Comparison of ENCODE assay signal across 8 cellular contexts in genomic region chr17:35808240-35808961, GRCh38. TPM values are rescaled to one million over a fixed set of nuclear protein-coding genes. Genes with fewer than 3 reads are reported as not detected.
A peak's percentile ranks its signal among the peaks of the same experiment; 100 is the strongest.
DNase-seq lines count a peak whose midpoint lies in the region; ATAC-seq and TF ChIP-seq lines count a peak whose summit lies in the region.

No MANE protein-coding gene starts in this region.

- TF ChIP-seq CTCF in heart left ventricle (IDR thresholded peaks at IDR 0.05), result no peak
- no peak for TF ChIP-seq CTCF in adrenal gland (IDR thresholded peaks at IDR 0.05)
- TF ChIP-seq CTCF in right lobe of liver (IDR thresholded peaks at IDR 0.05), result no peak
- TF ChIP-seq CTCF in upper lobe of right lung (IDR thresholded peaks at IDR 0.05), result no peak

- H3K4me1 ChIP-seq in heart left ventricle (peaks cover 0 to 49% (median 29%) of the 10 kb centered on the region in 12 donors), adrenal gland (replicated peaks in 1 of 2) (peaks cover 14 to 24% of the 10 kb centered on the region in 2 donors), right lobe of liver (peaks cover 0 to 23% (median 8%) of the 10 kb centered on the region in 4 donors), upper lobe of right lung (peaks cover 45% of the 10 kb centered on the region)

- H3K9me3 ChIP-seq in heart left ventricle (no peaks in the 10 kb centered on the region), adrenal gland (replicated peaks in 1 of 3) (no peaks in the 10 kb centered on the region), right lobe of liver (no peaks in the 10 kb centered on the region), upper lobe of right lung (no peaks in the 10 kb centered on the region)

- 29 to 34% (median 31%) methylated on average over 19 of the region's 19 CpGs for WGBS in heart left ventricle, 4 donors
- WGBS in adrenal gland, 4 donors, result 19 to 32% (median 23%) methylated on average over 19 of the region's 19 CpGs
- 20% methylated on average over 19 of the region's 19 CpGs for WGBS in right lobe of liver (ENCODE audit: insufficient coverage, low coverage, low lambda C conversion rate, missing lambda C conversion rate)

- TF ChIP-seq POLR2A in heart left ventricle (IDR thresholded peaks at IDR 0.05) (no peak), adrenal gland (IDR thresholded peaks at IDR 0.05) (no peak), right lobe of liver (IDR thresholded peaks at IDR 0.05) (no peak)

- H3K4me3 ChIP-seq in heart left ventricle, result peak overlapping the region in 11 of 12 donors; percentile 58 to 96 (median 84)
- peak overlapping the region in 2 of 4 donors; percentile 86 to 91 for H3K4me3 ChIP-seq in adrenal gland
- H3K4me3 ChIP-seq in right lobe of liver, result peak overlapping the region; percentile 81 to 91 (median 84)
- H3K4me3 ChIP-seq in upper lobe of right lung, result peak overlapping the region; percentile 77

- ATAC-seq in heart left ventricle (no peak), left ventricle myocardium superior (no peak), right lobe of liver (no peak), upper lobe of right lung (no peak), GM19324 (IDR thresholded peaks at IDR 0.05; ENCODE audit: low FRiP score, unreplicated experiment) (no peak)

- DNase-seq in heart left ventricle (no peak), left ventricle myocardium superior (no peak), adrenal gland (peak in 1 of 7 donors; percentile 36), right lobe of liver (no peak), upper lobe of right lung (no peak), NCI-H146 treated with DMSO at 0.1 percent for 48 hours (lab: John Stamatoyannopoulos, UW; ENCODE audit: unreplicated experiment) (no peak)
- DNase-seq in effector CD8-positive, alpha-beta T cell (lab: John Stamatoyannopoulos, UW), result no peak

- H3K36me3 ChIP-seq in heart left ventricle (peaks cover 0 to 5% (median 0%) of the 10 kb centered on the region in 9 donors), adrenal gland (replicated peaks in 1 of 2) (no peaks in the 10 kb centered on the region), right lobe of liver (no peaks in the 10 kb centered on the region), upper lobe of right lung (no peaks in the 10 kb centered on the region)

- intact Hi-C loops in heart left ventricle (cut with DNase I) (loop anchor here in 1 of 10 donors (10.0 kb wide), 1 partner anchor 194 kb away; no protein-coding TSS in a partner anchor), left ventricle myocardium superior (cut with micrococcal nuclease) (no loop called here), adrenal gland (cut with DNase I) (loop anchor here in 1 of 2 donors (5.0 kb wide), 1 partner anchor 41 kb away; no protein-coding TSS in a partner anchor), right lobe of liver (cut with DNase I) (loop anchor here (5.0 kb wide), 1 partner anchor 41 kb away; no protein-coding TSS in a partner anchor), upper lobe of right lung (cut with DNase I) (loop anchor here (5.0 kb wide), 1 partner anchor 41 kb away; no protein-coding TSS in a partner anchor)

- H3K27ac ChIP-seq in heart left ventricle (peak overlapping the region in 11 of 12 donors; percentile 76 to 99 (median 94)), adrenal gland (peak overlapping the region; percentile 77 to 97 (median 95)), right lobe of liver (peak overlapping the region; percentile 77 to 92 (median 88)), upper lobe of right lung (peak overlapping the region; percentile 91)

- H3K27me3 ChIP-seq in heart left ventricle (no peaks in the 10 kb centered on the region), adrenal gland (no peaks in the 10 kb centered on the region), right lobe of liver (no peaks in the 10 kb centered on the region), upper lobe of right lung (no peaks in the 10 kb centered on the region)

RNA-seq across cellular contexts. Expression of gene TAF15, which starts 0.9 kb away (rescaled TPM):
- total RNA-seq in heart left ventricle, result 100 to 1,000 TPM in 6 of 9 donors, 10 to 100 TPM in 3; 30.1 to 151 (median 121) TPM
- polyA plus RNA-seq in heart left ventricle, result 10 to 100 TPM; 83.0 to 95.0 TPM
- 110 TPM for total RNA-seq in left ventricle myocardium superior
- total RNA-seq in adrenal gland, result 100 to 1,000 TPM in 4 of 8 donors, 10 to 100 TPM in 4; 27.8 to 153 (median 103) TPM
- polyA plus RNA-seq in adrenal gland, result 100 to 1,000 TPM; 143 to 213 (median 199) TPM
- 10 to 100 TPM; 41.3 to 75.8 (median 65.4) TPM for total RNA-seq in right lobe of liver
- 142 TPM for total RNA-seq in upper lobe of right lung

RNA-seq across cellular contexts. Expression of gene MMP28, which starts 13.0 kb away (rescaled TPM):
- total RNA-seq in heart left ventricle (10 to 100 TPM in 1 of 9 donors, 1 to 10 TPM in 7, under 1 TPM in 1; 0.83 to 10.2 (median 2.2) TPM), left ventricle myocardium superior (1.5 TPM), adrenal gland (10 to 100 TPM in 1 of 8 donors, 1 to 10 TPM in 7; 1.8 to 11.1 (median 5.2) TPM), right lobe of liver (under 1 TPM in 3 of 6 experiments, not detected in 3; 0.22 to 0.28 (median 0.25) TPM), upper lobe of right lung (55.6 TPM)
- polyA plus RNA-seq in heart left ventricle (1 to 10 TPM; 3.4 to 4.4 TPM), adrenal gland (1 to 10 TPM in 2 of 3 donors, under 1 TPM in 1; 0.97 to 7.4 (median 4.3) TPM)

RNA-seq across cellular contexts. Expression of gene C17orf50, which starts 47.7 kb away (rescaled TPM):
- not detected for total RNA-seq in heart left ventricle
- polyA plus RNA-seq in heart left ventricle, result under 1 TPM in 1 of 2 donors, not detected in 1; 0.19 TPM
- not detected for total RNA-seq in left ventricle myocardium superior
- total RNA-seq in adrenal gland, result under 1 TPM in 1 of 8 donors, not detected in 7; 0.83 TPM
- polyA plus RNA-seq in adrenal gland, result under 1 TPM in 2 of 3 donors, not detected in 1; 0.07 to 0.24 TPM
- not detected for total RNA-seq in right lobe of liver
- not detected for total RNA-seq in upper lobe of right lung

RNA-seq across cellular contexts. Expression of gene GAS2L2, which starts 55.4 kb away (rescaled TPM):
- under 1 TPM in 4 of 9 donors, not detected in 5; 0.10 to 0.28 (median 0.12) TPM for total RNA-seq in heart left ventricle
- polyA plus RNA-seq in heart left ventricle, result under 1 TPM in 1 of 2 donors, not detected in 1; 0.06 TPM
- total RNA-seq in left ventricle myocardium superior, result 0.27 TPM
- total RNA-seq in adrenal gland, result under 1 TPM in 2 of 8 donors, not detected in 6; 0.08 to 0.22 TPM
- under 1 TPM in 2 of 3 donors, not detected in 1; 0.08 to 0.10 TPM for polyA plus RNA-seq in adrenal gland
- total RNA-seq in right lobe of liver, result not detected
- total RNA-seq in upper lobe of right lung, result not detected
